In the genomic region with DNA sequence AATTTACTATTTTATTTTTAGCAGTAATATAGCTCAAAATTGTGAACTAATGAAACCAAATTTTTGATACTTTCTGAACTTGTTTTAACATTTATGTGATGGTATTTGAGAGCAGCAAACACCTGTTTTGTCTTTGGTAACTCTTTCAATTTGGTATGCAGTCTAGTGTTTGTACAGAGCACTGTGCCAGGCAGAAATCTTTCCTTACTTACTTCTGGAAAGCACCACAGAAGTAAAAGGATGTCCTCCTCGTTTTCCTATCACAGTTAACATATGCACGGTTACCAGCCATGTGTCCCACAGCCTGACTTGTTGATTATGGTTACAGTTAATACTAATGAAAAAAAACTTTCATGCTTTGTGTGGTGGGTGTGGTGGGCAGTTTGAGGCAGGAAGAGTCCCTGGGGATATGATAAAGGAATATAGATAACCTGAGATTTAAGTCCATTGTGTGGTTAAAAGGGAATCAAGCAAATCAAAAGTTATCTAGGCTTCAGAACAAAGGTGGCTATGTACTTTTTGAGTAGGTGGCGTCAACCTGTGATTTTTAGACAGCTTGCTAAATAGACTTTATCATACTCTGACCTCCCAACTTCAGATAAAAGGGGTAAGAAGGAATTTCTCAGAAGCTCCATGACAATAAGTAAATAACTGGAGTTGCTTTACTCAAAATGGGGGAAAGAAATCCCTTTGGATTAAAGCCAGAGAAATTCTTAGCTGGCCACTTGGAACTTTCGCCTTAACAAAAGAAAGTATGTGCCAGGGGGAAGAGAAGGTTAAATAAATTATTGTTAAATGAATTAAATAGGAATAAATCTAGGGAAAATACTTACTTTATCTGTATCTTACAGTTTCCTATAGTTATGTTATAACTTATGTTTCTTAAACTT, we compare ENCODE assay signal across 18 cellular contexts. TPM values are rescaled to one million over a fixed set of nuclear protein-coding genes. Genes with fewer than 3 reads are reported as not detected.
"Had no signal": no experiment of that assay in that cellular context is flagged by ENCODE, and none has a peak within 500 bp of the region (broad histone marks: within the 10 kb centered on the region; RNA-seq: fewer than 3 reads in every experiment).

No MANE protein-coding gene starts in this region.

- H3K4me1 ChIP-seq: lower lobe of right lung had no signal

- ATAC-seq: activated CD4-positive, alpha-beta T cell treated with anti-CD3 and anti-CD28 coated beads for 36 hours; activated CD8-positive, alpha-beta T cell treated with anti-CD3 and anti-CD28 coated beads, Interleukin-2, amount 10 ng/mL, durations not matched to agents 7 days and 5 days; natural killer cell; sciatic nerve; stimulated activated naive CD8-positive, alpha-beta T cell treated with anti-CD3 and anti-CD28 coated beads, Interleukin-15, amount 100 ng/mL, for 72 hours had no signal

- H3K27me3 ChIP-seq: testis had no signal

- H3K4me3 ChIP-seq: lower lobe of right lung, testis had no signal

- H3K36me3 ChIP-seq: lower lobe of right lung had no signal

- H3K27ac ChIP-seq: lower lobe of right lung, testis, VCaP had no signal

- DNase-seq: activated CD4-positive, alpha-beta T cell treated with anti-CD3 and anti-CD28 coated beads for 36 hours; activated CD8-positive, alpha-beta memory T cell treated with anti-CD3 and anti-CD28 coated beads, Interleukin-2, amount 50 U/mL, for 48 hours; activated CD8-positive, alpha-beta T cell treated with anti-CD3 and anti-CD28 coated beads, Interleukin-2, amount 10 ng/mL, durations not matched to agents 7 days and 5 days; activated naive CD4-positive, alpha-beta T cell treated with anti-CD3 and anti-CD28 coated beads, Interleukin-2, amount 10 ng/mL, durations not matched to agents 7 days and 5 days; cerebellar nuclear complex; hypothalamus; lower lobe of right lung; natural killer cell; stimulated activated CD4-positive, alpha-beta T cell treated with anti-CD3 and anti-CD28 coated beads, Interleukin-12 subunit alpha, Interleukin-12 subunit beta, amount 100 ng/mL, for 4 hours; stimulated activated naive CD8-positive, alpha-beta T cell treated with anti-CD3 and anti-CD28 coated beads, Interleukin-15, amount 100 ng/mL, for 72 hours; SW 1271; T1000; testis had no signal

- H3K9me3 ChIP-seq: lower lobe of right lung, testis had no signal

RNA-seq across cellular contexts. Expression of a gene that starts 20.1 kb away (rescaled TPM):
- total RNA-seq: activated CD4-positive, alpha-beta T cell treated with anti-CD3 and anti-CD28 coated beads for 36 hours; activated CD8-positive, alpha-beta T cell treated with anti-CD3 and anti-CD28 coated beads, Interleukin-2, amount 10 ng/mL, durations not matched to agents 7 days and 5 days; natural killer cell; ureter had no signal
- polyA plus RNA-seq: adipose tissue, esophagus had no signal
